18 cellular contexts compared by ENCODE assay signal in genomic region chr13:27708325-27708724, GRCh38.
DNase-seq lines count a peak whose midpoint lies in the region; ATAC-seq and TF ChIP-seq lines count a peak whose summit lies in the region.
"Had no signal": no experiment of that assay in that cellular context is flagged by ENCODE, and none has a peak within 500 bp of the region (broad histone marks: within the 10 kb centered on the region; RNA-seq: fewer than 3 reads in every experiment).

No MANE protein-coding gene starts in this region.

- peak; percentile 24 for ATAC-seq in activated naive CD8-positive, alpha-beta T cell treated with anti-CD3 and anti-CD28 coated beads, Interleukin-2, amount 50 U/mL, for 24 hours
- no peak for ATAC-seq in HG03097 (IDR thresholded peaks at IDR 0.05; ENCODE audit: low FRiP score, unreplicated experiment)
- ATAC-seq: A549, T-cell had no signal

- H3K4me1 ChIP-seq in Peyer's patch = no peaks in the 10 kb centered on the region
- H3K4me1 ChIP-seq: A549 had no signal

- H3K27me3 Mint-ChIP-seq in activated naive CD8-positive, alpha-beta T cell treated with anti-CD3 and anti-CD28 coated beads, Interleukin-2, amount 50 U/mL, for 24 hours = peaks cover 26% of the 10 kb centered on the region
- H3K27me3 Mint-ChIP-seq in activated naive CD8-positive, alpha-beta T cell treated with anti-CD3 and anti-CD28 coated beads for 36 hours = peaks cover 3% of the 10 kb centered on the region

- no peak overlapping the region for H3K27ac ChIP-seq in Peyer's patch
- H3K27ac ChIP-seq: A549 had no signal

- peaks cover 6% of the 10 kb centered on the region for H3K36me3 Mint-ChIP-seq in activated naive CD8-positive, alpha-beta T cell treated with anti-CD3 and anti-CD28 coated beads, Interleukin-2, amount 50 U/mL, for 24 hours (ENCODE audit: low read depth)
- H3K36me3 Mint-ChIP-seq in activated naive CD8-positive, alpha-beta T cell treated with anti-CD3 and anti-CD28 coated beads for 36 hours = peaks cover 12% of the 10 kb centered on the region
- H3K36me3 Mint-ChIP-seq: CD14-positive monocyte had no signal

- peaks cover 0 to 2% (median 0%) of the 10 kb centered on the region in 4 donors for H3K9me3 ChIP-seq in Peyer's patch
- H3K9me3 ChIP-seq: HAP-1 had no signal

- H3K4me3 ChIP-seq in Peyer's patch = no peak overlapping the region
- H3K4me3 ChIP-seq: A549, HAP-1 had no signal

- no peaks in the 10 kb centered on the region for H3K36me3 ChIP-seq in Peyer's patch
- H3K36me3 ChIP-seq: HAP-1 had no signal

- peaks cover 3% of the 10 kb centered on the region for H3K4me1 Mint-ChIP-seq in activated naive CD8-positive, alpha-beta T cell treated with anti-CD3 and anti-CD28 coated beads, Interleukin-2, amount 50 U/mL, for 24 hours
- H3K4me1 Mint-ChIP-seq in activated naive CD8-positive, alpha-beta T cell treated with anti-CD3 and anti-CD28 coated beads for 36 hours = peaks cover 3% of the 10 kb centered on the region
- H3K4me1 Mint-ChIP-seq: CD14-positive monocyte had no signal

- TF ChIP-seq POLR2A in Peyer's patch (IDR thresholded peaks at IDR 0.05) = no peak

- no peak for TF ChIP-seq CTCF in Peyer's patch (IDR thresholded peaks at IDR 0.05)

- no peak for DNase-seq in activated naive CD8-positive, alpha-beta T cell treated with anti-CD3 and anti-CD28 coated beads, Interleukin-2, amount 50 U/mL, for 24 hours
- DNase-seq in activated naive CD8-positive, alpha-beta T cell treated with anti-CD3 and anti-CD28 coated beads for 36 hours = no peak
- DNase-seq in H4 (ENCODE audit: low spot score) (peak; percentile 30), LHCN-M2 (ENCODE audit: low read depth) (peak; percentile 21), myocyte (ENCODE audit: low read depth) (peak; percentile 18), COLO829 (ENCODE audit: low spot score) (no peak), Peyer's patch (no peak)
- DNase-seq: GDM1, KG1, NCI-H1694 treated with DMSO at 0.1 percent for 48 hours, NCI-H2081 treated with DMSO at 0.1 percent for 48 hours, NCI-H69, T-cell had no signal

- no peaks in the 10 kb centered on the region for H3K27me3 ChIP-seq in Peyer's patch

- peaks cover 22% of the 10 kb centered on the region for H3K9me3 Mint-ChIP-seq in activated naive CD8-positive, alpha-beta T cell treated with anti-CD3 and anti-CD28 coated beads, Interleukin-2, amount 50 U/mL, for 24 hours
- H3K9me3 Mint-ChIP-seq in activated naive CD8-positive, alpha-beta T cell treated with anti-CD3 and anti-CD28 coated beads for 36 hours = peaks cover 14% of the 10 kb centered on the region

- no peak overlapping the region for H3K27ac Mint-ChIP-seq in activated naive CD8-positive, alpha-beta T cell treated with anti-CD3 and anti-CD28 coated beads, Interleukin-2, amount 50 U/mL, for 24 hours
- H3K27ac Mint-ChIP-seq in activated naive CD8-positive, alpha-beta T cell treated with anti-CD3 and anti-CD28 coated beads for 36 hours = no peak overlapping the region
- H3K27ac Mint-ChIP-seq: B cell, CD14-positive monocyte, T-cell had no signal

- H3K4me3 Mint-ChIP-seq in activated naive CD8-positive, alpha-beta T cell treated with anti-CD3 and anti-CD28 coated beads, Interleukin-2, amount 50 U/mL, for 24 hours = no peak overlapping the region
- H3K4me3 Mint-ChIP-seq in activated naive CD8-positive, alpha-beta T cell treated with anti-CD3 and anti-CD28 coated beads for 36 hours = no peak overlapping the region
- H3K4me3 Mint-ChIP-seq: B cell, CD14-positive monocyte, T-cell had no signal

Comparison
In these comparisons a context has a peak if more than half of its experiments do, and no peak if none do; other contexts are left out.
1. DNase-seq: peak in H4 (single experiment), LHCN-M2 (single experiment) and myocyte (single experiment); none in activated naive CD8-positive, alpha-beta T cell treated with anti-CD3 and anti-CD28 coated beads, Interleukin-2, amount 50 U/mL, for 24 hours (single experiment), activated naive CD8-positive, alpha-beta T cell treated with anti-CD3 and anti-CD28 coated beads for 36 hours (single experiment), COLO829 (single experiment) and Peyer's patch (0 of 3).